8 cellular contexts compared by ENCODE assay signal in the genomic region with DNA sequence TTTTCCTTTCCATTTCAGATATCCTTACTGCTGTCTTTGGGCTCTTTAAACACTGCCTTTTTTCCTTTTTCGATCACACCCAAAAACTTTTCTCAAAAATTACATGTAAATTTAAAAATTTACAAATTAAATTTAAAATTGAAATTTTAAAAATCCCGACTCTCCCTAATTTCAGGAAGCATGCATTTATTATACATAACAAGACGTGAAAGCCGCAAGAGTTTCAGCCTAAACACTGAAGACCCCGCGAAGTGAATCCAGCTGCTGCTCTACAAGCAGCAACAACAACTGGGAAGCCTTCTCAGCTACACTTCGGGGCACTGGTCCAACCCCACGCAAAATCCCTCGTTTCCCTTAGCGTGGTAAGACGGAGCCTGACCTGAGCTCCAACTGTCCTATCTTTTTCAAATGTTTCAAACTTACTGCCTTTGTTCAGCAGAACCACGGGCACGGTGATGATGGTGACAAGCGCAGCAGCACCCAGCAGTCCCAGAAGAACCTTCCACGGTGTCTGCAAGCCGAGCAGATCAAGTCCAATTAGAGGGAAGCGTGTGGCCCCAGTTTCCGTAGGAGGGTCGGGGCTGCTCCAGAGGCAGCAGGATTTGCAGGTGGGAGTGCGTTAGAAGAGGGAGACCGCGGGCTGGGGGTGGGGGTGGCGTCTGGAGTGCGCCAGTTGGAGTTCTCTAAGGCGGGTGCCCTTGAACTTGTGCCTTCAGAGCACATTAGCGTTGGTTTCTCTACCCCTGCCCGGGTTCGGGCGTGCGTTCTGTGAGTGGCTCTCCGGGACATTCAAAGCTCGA. TPM values are rescaled to one million over a fixed set of nuclear protein-coding genes. Genes with fewer than 3 reads are reported as not detected.
DNase-seq lines count a peak whose midpoint lies in the region; ATAC-seq and TF ChIP-seq lines count a peak whose summit lies in the region.

No MANE protein-coding gene starts in this region.

- ATAC-seq in PC-3 (peak; percentile 32), lower lobe of right lung (peak; percentile 51 to 55), thoracic aorta (ENCODE audit: insufficient number of reproducible peaks, low FRiP score, low read depth) (no peak), GM21576 (IDR thresholded peaks at IDR 0.05; ENCODE audit: unreplicated experiment) (no peak), HG03571 (IDR thresholded peaks at IDR 0.05; ENCODE audit: unreplicated experiment) (no peak)

- no peak for TF ChIP-seq CTCF in PC-3 (conservative IDR thresholded peaks at IDR 0.05; ENCODE audit: low read depth, low read length)
- TF ChIP-seq CTCF in chondrocyte (IDR thresholded peaks at IDR 0.05): no peak
- TF ChIP-seq CTCF in lower lobe of right lung (IDR thresholded peaks at IDR 0.05): no peak
- TF ChIP-seq CTCF in thoracic aorta (IDR thresholded peaks at IDR 0.05): no peak

- H3K27ac ChIP-seq in PC-3 (ENCODE audit: low read length) (peak overlapping the region; percentile 53), lower lobe of right lung (peak overlapping the region; percentile 65), thoracic aorta (no peak overlapping the region)

- H3K36me3 ChIP-seq in PC-3 (ENCODE audit: low read depth, low read length) (no peaks in the 10 kb centered on the region), lower lobe of right lung (no peaks in the 10 kb centered on the region), thoracic aorta (no peaks in the 10 kb centered on the region)

- H3K27me3 ChIP-seq in PC-3 (ENCODE audit: low read length): no peaks in the 10 kb centered on the region
- no peaks in the 10 kb centered on the region for H3K27me3 ChIP-seq in lower lobe of right lung (ENCODE audit: low read depth)
- no peaks in the 10 kb centered on the region for H3K27me3 ChIP-seq in thoracic aorta (replicated peaks; ENCODE audit: insufficient read depth)

- peaks cover 2% of the 10 kb centered on the region for H3K9me3 Mint-ChIP-seq in chondrocyte (ENCODE audit: low read depth)

- H2AFZ ChIP-seq in PC-3 (ENCODE audit: low read length): peak overlapping the region; percentile 94

- H3K9me3 ChIP-seq in PC-3 (ENCODE audit: low read length) (no peaks in the 10 kb centered on the region), lower lobe of right lung (no peaks in the 10 kb centered on the region), thoracic aorta (no peaks in the 10 kb centered on the region)

- peaks cover 32% of the 10 kb centered on the region for H3K4me1 Mint-ChIP-seq in chondrocyte (ENCODE audit: low read depth)

- DNase-seq in EH (ENCODE audit: low read depth): peak; percentile 15
- DNase-seq in PC-3: no peak
- peak; percentile 58 for DNase-seq in chondrocyte (ENCODE audit: low spot score)
- DNase-seq in lower lobe of right lung: peak; percentile 46
- no peak for DNase-seq in thoracic aorta (ENCODE audit: low spot score)
- no peak for DNase-seq in NCI-H1694 (lab: John Stamatoyannopoulos, UW)

- CTCF ChIA-PET in PC-3 (lab: Charles Lee): no interaction called here

- no peak overlapping the region for H3K27ac Mint-ChIP-seq in chondrocyte (ENCODE audit: unreplicated experiment)

- H3K4me3 ChIP-seq in PC-3 (ENCODE audit: low read length) (peak overlapping the region; percentile 90), lower lobe of right lung (peak overlapping the region; percentile 64), thoracic aorta (peak overlapping the region; percentile 75)

- H3K4me3 Mint-ChIP-seq in chondrocyte (ENCODE audit: unreplicated experiment): peak overlapping the region; percentile 71

- peak overlapping the region; percentile 75 for H3K9ac ChIP-seq in PC-3 (ENCODE audit: low read length)

- POLR2A ChIA-PET in PC-3 (lab: Charles Lee; ENCODE audit: unreplicated experiment): interaction anchor here (0.6 kb wide), 1 partner anchor 1802 kb away, joined by 3 read pairs; no protein-coding TSS in a partner anchor

- H3K36me3 Mint-ChIP-seq in chondrocyte (ENCODE audit: low read depth): no peaks in the 10 kb centered on the region

- 0 out of 2 replicates have a peak, but pooled peaks cover 3% of the 10 kb centered on the region for H3K79me2 ChIP-seq in PC-3 (ENCODE audit: low read length)

- peaks cover 34% of the 10 kb centered on the region for H3K27me3 Mint-ChIP-seq in chondrocyte (ENCODE audit: low read depth)

- no peaks in the 10 kb centered on the region for H3K9me2 ChIP-seq in PC-3 (replicated peaks; ENCODE audit: low read length)

- no peaks in the 10 kb centered on the region for H3F3A ChIP-seq in PC-3 (ENCODE audit: low read length, unreplicated experiment)

- H4K20me1 ChIP-seq in PC-3 (ENCODE audit: low read length): no peaks in the 10 kb centered on the region

- TSS peak; percentile 36 for BruUV-seq in PC-3 (replicated peaks; lab: Mats Ljungman, UMichigan)

- H3K4me1 ChIP-seq in PC-3 (ENCODE audit: insufficient read depth, low read length) (peaks cover 47% of the 10 kb centered on the region), lower lobe of right lung (peaks cover 12% of the 10 kb centered on the region), thoracic aorta (ENCODE audit: control insufficient read depth in 1 of 2, low read depth in 2 of 2) (peaks cover 0 to 12% of the 10 kb centered on the region in 2 donors)

- H3K4me2 ChIP-seq in PC-3 (ENCODE audit: low read length): peak overlapping the region; percentile 87

- intact Hi-C loops in PC-3 (cut with micrococcal nuclease) (loop anchor here (5.0 kb wide), 1 partner anchor 46 kb away; no protein-coding TSS in a partner anchor), lower lobe of right lung (cut with DNase I) (no loop called here)

RNA-seq across cellular contexts. Expression of a gene that starts 0.8 kb away (rescaled TPM):
- 14.8 and 23.3 TPM in 2 replicates for total RNA-seq in PC-3 (2014; rRNA removed)
- total RNA-seq in chondrocyte: 0.42 to 0.60 TPM in 2 of 3 replicates, not detected in the other
- 24.5 TPM for total RNA-seq in lower lobe of right lung
- 1 to 10 TPM; 2.0 to 2.1 TPM for total RNA-seq in thoracic aorta

Comparison
In these comparisons a context has a peak if more than half of its experiments do, and no peak if none do; other contexts are left out.
1. DNase-seq: peak in EH (single experiment), chondrocyte (single experiment) and lower lobe of right lung (single experiment); none in PC-3 (single experiment), thoracic aorta (single experiment) and NCI-H1694 (single experiment).
2. ATAC-seq: peak in PC-3 (single experiment) and lower lobe of right lung (2 of 2); none in thoracic aorta (single experiment), GM21576 (single experiment) and HG03571 (single experiment).
3. H3K27ac ChIP-seq: peak in PC-3 (single experiment) and lower lobe of right lung (single experiment); none in thoracic aorta (0 of 2).
4. Peak in every context shown above with its lines, with median percentiles within 50 percentile points of each other: H3K4me3 ChIP-seq.